Comparison of ENCODE assay signal across 2 cellular contexts in the genomic region with DNA sequence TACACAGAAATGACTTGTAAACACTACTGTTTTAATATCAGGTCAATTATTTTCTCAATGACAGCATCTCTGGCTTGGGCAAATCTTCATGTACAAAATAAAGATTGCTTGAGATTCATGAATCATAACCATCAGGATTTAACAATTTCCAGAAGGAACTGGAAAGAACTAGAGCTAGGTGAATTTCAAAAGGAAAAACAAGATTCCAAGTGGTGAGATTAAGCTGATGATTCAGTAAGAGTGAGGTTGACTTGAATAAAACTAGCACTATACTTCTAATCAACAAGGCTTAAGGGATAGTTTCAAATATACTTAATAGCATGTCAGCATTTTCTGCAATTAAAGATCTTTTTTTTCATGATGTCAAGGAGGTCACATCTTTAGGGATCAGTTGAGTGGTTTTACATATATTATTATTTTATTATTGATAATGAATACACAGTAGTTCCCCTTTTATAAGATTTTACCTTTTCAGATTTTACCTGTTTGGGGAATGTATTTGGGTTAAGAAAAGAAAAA.
A peak's percentile ranks its signal among the peaks of the same experiment; 100 is the strongest.
TF ChIP-seq lines count a peak whose summit lies in the region.

No MANE protein-coding gene starts in this region.

TF ChIP-seq in IMR-90, 13 proteins besides CTCF, POLR2A, EP300 and RAD21:
- TF ChIP-seq MAFK (IDR thresholded peaks at IDR 0.05; ENCODE audit: low read depth, low read length): peak; percentile 60
- TF ChIP-seq MAZ (IDR thresholded peaks at IDR 0.05; ENCODE audit: borderline replicate concordance, low read depth, low read length): no peak

TF ChIP-seq in K562, 482 proteins besides CTCF, POLR2A, EP300 and RAD21:
- TF ChIP-seq, protein P1, sequence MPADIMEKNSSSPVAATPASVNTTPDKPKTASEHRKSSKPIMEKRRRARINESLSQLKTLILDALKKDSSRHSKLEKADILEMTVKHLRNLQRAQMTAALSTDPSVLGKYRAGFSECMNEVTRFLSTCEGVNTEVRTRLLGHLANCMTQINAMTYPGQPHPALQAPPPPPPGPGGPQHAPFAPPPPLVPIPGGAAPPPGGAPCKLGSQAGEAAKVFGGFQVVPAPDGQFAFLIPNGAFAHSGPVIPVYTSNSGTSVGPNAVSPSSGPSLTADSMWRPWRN (IDR thresholded peaks at IDR 0.05; ENCODE audit: low read depth): no peak
- TF ChIP-seq ZNF316 (IDR thresholded peaks at IDR 0.05) (peak; percentile 46; the same call in 1 of the 2 replicates), MAFF (IDR thresholded peaks at IDR 0.05; ENCODE audit: low read length) (0 out of 2 replicates have a peak, but pooled peaks have one; percentile 6)
